In the genomic region with DNA sequence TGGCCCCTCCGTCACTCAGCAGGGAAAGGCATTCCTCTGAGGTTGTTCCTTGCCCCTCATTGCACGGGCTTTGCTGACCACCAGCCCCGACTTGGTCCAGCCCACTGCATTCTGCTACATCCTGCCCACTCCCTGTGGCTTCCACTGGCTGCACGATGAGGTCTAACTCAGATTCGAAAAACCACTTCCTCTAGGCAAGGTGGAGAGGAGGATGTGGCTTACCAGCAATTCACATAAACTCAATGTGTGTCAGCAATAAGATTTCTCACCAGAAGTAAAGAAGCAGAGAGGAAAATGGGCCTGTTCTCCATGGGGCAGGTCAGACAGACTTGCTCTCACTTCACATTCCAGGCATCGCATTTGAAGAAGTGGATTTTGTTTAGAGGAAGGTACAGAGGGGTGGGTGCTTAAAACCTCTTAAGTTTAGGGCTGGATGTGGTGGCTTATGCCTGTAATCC, we compare ENCODE assay signal across 1 cellular context.
TF ChIP-seq lines count a peak whose summit lies in the region.

No MANE protein-coding gene starts in this region.

TF ChIP-seq in HepG2, 621 proteins besides CTCF, POLR2A, EP300 and RAD21 (continued from another document):
- TF ChIP-seq, protein P1, sequence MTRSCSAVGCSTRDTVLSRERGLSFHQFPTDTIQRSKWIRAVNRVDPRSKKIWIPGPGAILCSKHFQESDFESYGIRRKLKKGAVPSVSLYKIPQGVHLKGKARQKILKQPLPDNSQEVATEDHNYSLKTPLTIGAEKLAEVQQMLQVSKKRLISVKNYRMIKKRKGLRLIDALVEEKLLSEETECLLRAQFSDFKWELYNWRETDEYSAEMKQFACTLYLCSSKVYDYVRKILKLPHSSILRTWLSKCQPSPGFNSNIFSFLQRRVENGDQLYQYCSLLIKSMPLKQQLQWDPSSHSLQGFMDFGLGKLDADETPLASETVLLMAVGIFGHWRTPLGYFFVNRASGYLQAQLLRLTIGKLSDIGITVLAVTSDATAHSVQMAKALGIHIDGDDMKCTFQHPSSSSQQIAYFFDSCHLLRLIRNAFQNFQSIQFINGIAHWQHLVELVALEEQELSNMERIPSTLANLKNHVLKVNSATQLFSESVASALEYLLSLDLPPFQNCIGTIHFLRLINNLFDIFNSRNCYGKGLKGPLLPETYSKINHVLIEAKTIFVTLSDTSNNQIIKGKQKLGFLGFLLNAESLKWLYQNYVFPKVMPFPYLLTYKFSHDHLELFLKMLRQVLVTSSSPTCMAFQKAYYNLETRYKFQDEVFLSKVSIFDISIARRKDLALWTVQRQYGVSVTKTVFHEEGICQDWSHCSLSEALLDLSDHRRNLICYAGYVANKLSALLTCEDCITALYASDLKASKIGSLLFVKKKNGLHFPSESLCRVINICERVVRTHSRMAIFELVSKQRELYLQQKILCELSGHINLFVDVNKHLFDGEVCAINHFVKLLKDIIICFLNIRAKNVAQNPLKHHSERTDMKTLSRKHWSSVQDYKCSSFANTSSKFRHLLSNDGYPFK (CRISPR knock-in tag; IDR thresholded peaks at IDR 0.05; ENCODE audit: borderline replicate concordance): no peak
- TF ChIP-seq, protein P2, sequence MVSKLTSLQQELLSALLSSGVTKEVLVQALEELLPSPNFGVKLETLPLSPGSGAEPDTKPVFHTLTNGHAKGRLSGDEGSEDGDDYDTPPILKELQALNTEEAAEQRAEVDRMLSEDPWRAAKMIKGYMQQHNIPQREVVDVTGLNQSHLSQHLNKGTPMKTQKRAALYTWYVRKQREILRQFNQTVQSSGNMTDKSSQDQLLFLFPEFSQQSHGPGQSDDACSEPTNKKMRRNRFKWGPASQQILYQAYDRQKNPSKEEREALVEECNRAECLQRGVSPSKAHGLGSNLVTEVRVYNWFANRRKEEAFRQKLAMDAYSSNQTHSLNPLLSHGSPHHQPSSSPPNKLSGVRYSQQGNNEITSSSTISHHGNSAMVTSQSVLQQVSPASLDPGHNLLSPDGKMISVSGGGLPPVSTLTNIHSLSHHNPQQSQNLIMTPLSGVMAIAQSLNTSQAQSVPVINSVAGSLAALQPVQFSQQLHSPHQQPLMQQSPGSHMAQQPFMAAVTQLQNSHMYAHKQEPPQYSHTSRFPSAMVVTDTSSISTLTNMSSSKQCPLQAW (CRISPR knock-in tag; IDR thresholded peaks at IDR 0.05): no peak
- TF ChIP-seq, protein P3, sequence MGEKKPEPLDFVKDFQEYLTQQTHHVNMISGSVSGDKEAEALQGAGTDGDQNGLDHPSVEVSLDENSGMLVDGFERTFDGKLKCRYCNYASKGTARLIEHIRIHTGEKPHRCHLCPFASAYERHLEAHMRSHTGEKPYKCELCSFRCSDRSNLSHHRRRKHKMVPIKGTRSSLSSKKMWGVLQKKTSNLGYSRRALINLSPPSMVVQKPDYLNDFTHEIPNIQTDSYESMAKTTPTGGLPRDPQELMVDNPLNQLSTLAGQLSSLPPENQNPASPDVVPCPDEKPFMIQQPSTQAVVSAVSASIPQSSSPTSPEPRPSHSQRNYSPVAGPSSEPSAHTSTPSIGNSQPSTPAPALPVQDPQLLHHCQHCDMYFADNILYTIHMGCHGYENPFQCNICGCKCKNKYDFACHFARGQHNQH (CRISPR knock-in tag; IDR thresholded peaks at IDR 0.05): no peak
- TF ChIP-seq, protein P4, sequence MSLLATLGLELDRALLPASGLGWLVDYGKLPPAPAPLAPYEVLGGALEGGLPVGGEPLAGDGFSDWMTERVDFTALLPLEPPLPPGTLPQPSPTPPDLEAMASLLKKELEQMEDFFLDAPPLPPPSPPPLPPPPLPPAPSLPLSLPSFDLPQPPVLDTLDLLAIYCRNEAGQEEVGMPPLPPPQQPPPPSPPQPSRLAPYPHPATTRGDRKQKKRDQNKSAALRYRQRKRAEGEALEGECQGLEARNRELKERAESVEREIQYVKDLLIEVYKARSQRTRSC (CRISPR knock-in tag; IDR thresholded peaks at IDR 0.05; ENCODE audit: low read depth): no peak
- TF ChIP-seq ZFY (CRISPR knock-in tag; IDR thresholded peaks at IDR 0.05): no peak
- TF ChIP-seq FOXJ3 (CRISPR knock-in tag; IDR thresholded peaks at IDR 0.05; ENCODE audit: borderline replicate concordance): no peak
TF ChIP-seq in HepG2: peak in this region for 0.
